In genomic region chr7:143256325-143256724, GRCh38 we compare ENCODE assay signal across 6 cellular contexts. TPM values are rescaled to one million over a fixed set of nuclear protein-coding genes. Genes with fewer than 3 reads are reported as not detected.
DNase-seq lines count a peak whose midpoint lies in the region; TF ChIP-seq lines count a peak whose summit lies in the region.
"Had no signal": no experiment of that assay in that cellular context is flagged by ENCODE, and none has a peak within 500 bp of the region (broad histone marks: within the 10 kb centered on the region; RNA-seq: fewer than 3 reads in every experiment).

No MANE protein-coding gene starts in this region.

- H3K4me3 ChIP-seq in H7 (ENCODE audit: insufficient read depth, low read depth, low read length): no peak overlapping the region
- no peak overlapping the region for H3K4me3 ChIP-seq in choroid plexus epithelial cell (ENCODE audit: low read depth, low read length)
- H3K4me3 ChIP-seq: skin epidermis had no signal

- DNase-seq in H7 (peak; percentile 25), choroid plexus epithelial cell (ENCODE audit: low read depth) (no peak), caudate nucleus (lab: John Stamatoyannopoulos, UW) (no peak), T1000 (lab: John Stamatoyannopoulos, UW) (no peak)

- H3K27me3 ChIP-seq in H7 (ENCODE audit: control insufficient read depth, insufficient read depth, low read length): no peaks in the 10 kb centered on the region

- no peaks in the 10 kb centered on the region for H3K36me3 ChIP-seq in H7 (replicated peaks; ENCODE audit: control insufficient read depth, insufficient read depth, low read length)

- TF ChIP-seq CTCF in choroid plexus epithelial cell (conservative IDR thresholded peaks at IDR 0.05; ENCODE audit: low read depth, low read length): peak; percentile 36

- no peak overlapping the region for H3K27ac ChIP-seq in caudate nucleus (ENCODE audit: low read depth, low read length)
- H3K27ac ChIP-seq: skin epidermis had no signal

RNA-seq across cellular contexts. Expression of gene GSTK1, which starts 6.9 kb away (rescaled TPM):
- 51.8 and 51.9 TPM in 2 replicates for total RNA-seq in H7 (2014; rRNA removed; shearing (Covaris generic))

RNA-seq across cellular contexts. Expression of gene TMEM139, which starts 28.4 kb away (rescaled TPM):
- total RNA-seq in H7 (2014; rRNA removed; shearing (Covaris generic)): 1.2 and 2.5 TPM in 2 replicates
- total RNA-seq: dermis microvascular lymphatic vessel endothelial cell had no signal

RNA-seq across cellular contexts. Expression of gene CASP2, which starts 31.8 kb away (rescaled TPM):
- total RNA-seq in H7 (2014; rRNA removed; shearing (Covaris generic)): 12.2 and 13.1 TPM in 2 replicates

RNA-seq across cellular contexts. Expression of gene TAS2R40, which starts 34.5 kb away (rescaled TPM):
- total RNA-seq in H7 (2014; rRNA removed; shearing (Covaris generic)): not detected in 2 replicates
- total RNA-seq: dermis microvascular lymphatic vessel endothelial cell had no signal

RNA-seq across cellular contexts. Expression of gene CLCN1, which starts 59.6 kb away (rescaled TPM):
- total RNA-seq in H7 (2014; rRNA removed; shearing (Covaris generic)): 0.11 and 0.21 TPM in 2 replicates
- total RNA-seq: dermis microvascular lymphatic vessel endothelial cell had no signal
